1 cellular context compared by ENCODE assay signal in the genomic region with DNA sequence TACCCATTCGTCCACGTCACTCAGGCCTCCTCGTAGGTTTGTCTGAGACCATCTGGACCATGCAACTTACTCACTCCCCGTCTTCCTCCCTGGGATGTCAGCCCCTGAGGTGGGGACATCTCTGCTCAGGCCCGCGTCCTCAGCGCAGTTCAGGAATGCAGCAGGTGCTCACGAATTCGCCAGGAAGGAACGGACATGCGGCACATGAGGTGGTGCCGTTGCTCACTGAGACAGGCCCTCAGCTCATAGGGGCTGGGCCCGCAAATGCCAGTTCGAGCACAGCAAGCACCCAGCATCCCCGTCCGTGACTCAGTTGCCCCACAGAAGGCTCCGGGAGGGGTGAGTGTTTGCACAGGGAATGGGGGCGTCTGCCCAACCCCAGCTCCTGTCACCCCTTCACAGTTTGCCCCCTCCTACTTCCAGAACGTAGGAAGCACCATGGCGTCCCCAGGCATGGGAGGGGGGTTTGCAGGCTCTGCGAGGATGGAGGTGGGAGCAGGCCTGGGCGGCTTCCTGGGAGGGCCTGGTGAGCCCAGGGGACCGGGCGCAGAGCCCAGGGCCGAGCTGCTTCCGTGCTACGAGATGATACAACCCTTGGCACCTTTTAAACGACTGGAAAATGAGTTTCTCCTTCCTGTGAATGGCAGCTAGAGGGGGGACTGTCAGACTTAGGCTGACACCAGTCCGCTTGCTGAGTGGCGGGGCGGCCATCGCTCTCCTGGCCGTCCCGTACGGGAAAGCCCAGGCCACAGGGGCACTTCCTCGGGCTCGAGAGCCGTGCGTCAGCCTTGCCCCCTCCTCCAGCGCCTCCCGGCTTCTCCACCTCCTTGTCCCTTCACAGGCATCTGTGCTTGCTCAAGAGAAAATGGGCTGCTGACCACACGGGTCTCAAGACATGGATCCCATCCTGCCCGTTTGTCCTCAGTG.
TF ChIP-seq lines count a peak whose summit lies in the region.

No MANE protein-coding gene starts in this region.

TF ChIP-seq in H1, 55 proteins besides CTCF, POLR2A, EP300 and RAD21:
- TF ChIP-seq KDM1A (IDR thresholded peaks at IDR 0.05; ENCODE audit: borderline replicate concordance, low read length) (no peak), SUZ12 (IDR thresholded peaks at IDR 0.05; ENCODE audit: low read length) (no peak), BACH1 (IDR thresholded peaks at IDR 0.05; ENCODE audit: low read length) (no peak), GABPA (IDR thresholded peaks at IDR 0.05; ENCODE audit: borderline replicate concordance, insufficient read depth, low read length) (no peak), CTBP2 (IDR thresholded peaks at IDR 0.05; ENCODE audit: borderline replicate concordance, insufficient read depth, insufficient read length, low read length) (no peak), CBX5 (IDR thresholded peaks at IDR 0.05; ENCODE audit: low read depth, low read length) (no peak), ASH2L (IDR thresholded peaks at IDR 0.05; ENCODE audit: low read length) (no peak), CREB1 (IDR thresholded peaks at IDR 0.05) (no peak), HDAC6 (IDR thresholded peaks at IDR 0.05; ENCODE audit: low read depth, low read length) (no peak), FOSL1 (IDR thresholded peaks at IDR 0.05; ENCODE audit: insufficient read depth, low read depth, low read length) (no peak), KDM4A (IDR thresholded peaks at IDR 0.05; ENCODE audit: low read depth, low read length, severe bottlenecking) (no peak), POU5F1 (IDR thresholded peaks at IDR 0.05; ENCODE audit: low read depth, low read length) (no peak)
- TF ChIP-seq, protein P1, sequence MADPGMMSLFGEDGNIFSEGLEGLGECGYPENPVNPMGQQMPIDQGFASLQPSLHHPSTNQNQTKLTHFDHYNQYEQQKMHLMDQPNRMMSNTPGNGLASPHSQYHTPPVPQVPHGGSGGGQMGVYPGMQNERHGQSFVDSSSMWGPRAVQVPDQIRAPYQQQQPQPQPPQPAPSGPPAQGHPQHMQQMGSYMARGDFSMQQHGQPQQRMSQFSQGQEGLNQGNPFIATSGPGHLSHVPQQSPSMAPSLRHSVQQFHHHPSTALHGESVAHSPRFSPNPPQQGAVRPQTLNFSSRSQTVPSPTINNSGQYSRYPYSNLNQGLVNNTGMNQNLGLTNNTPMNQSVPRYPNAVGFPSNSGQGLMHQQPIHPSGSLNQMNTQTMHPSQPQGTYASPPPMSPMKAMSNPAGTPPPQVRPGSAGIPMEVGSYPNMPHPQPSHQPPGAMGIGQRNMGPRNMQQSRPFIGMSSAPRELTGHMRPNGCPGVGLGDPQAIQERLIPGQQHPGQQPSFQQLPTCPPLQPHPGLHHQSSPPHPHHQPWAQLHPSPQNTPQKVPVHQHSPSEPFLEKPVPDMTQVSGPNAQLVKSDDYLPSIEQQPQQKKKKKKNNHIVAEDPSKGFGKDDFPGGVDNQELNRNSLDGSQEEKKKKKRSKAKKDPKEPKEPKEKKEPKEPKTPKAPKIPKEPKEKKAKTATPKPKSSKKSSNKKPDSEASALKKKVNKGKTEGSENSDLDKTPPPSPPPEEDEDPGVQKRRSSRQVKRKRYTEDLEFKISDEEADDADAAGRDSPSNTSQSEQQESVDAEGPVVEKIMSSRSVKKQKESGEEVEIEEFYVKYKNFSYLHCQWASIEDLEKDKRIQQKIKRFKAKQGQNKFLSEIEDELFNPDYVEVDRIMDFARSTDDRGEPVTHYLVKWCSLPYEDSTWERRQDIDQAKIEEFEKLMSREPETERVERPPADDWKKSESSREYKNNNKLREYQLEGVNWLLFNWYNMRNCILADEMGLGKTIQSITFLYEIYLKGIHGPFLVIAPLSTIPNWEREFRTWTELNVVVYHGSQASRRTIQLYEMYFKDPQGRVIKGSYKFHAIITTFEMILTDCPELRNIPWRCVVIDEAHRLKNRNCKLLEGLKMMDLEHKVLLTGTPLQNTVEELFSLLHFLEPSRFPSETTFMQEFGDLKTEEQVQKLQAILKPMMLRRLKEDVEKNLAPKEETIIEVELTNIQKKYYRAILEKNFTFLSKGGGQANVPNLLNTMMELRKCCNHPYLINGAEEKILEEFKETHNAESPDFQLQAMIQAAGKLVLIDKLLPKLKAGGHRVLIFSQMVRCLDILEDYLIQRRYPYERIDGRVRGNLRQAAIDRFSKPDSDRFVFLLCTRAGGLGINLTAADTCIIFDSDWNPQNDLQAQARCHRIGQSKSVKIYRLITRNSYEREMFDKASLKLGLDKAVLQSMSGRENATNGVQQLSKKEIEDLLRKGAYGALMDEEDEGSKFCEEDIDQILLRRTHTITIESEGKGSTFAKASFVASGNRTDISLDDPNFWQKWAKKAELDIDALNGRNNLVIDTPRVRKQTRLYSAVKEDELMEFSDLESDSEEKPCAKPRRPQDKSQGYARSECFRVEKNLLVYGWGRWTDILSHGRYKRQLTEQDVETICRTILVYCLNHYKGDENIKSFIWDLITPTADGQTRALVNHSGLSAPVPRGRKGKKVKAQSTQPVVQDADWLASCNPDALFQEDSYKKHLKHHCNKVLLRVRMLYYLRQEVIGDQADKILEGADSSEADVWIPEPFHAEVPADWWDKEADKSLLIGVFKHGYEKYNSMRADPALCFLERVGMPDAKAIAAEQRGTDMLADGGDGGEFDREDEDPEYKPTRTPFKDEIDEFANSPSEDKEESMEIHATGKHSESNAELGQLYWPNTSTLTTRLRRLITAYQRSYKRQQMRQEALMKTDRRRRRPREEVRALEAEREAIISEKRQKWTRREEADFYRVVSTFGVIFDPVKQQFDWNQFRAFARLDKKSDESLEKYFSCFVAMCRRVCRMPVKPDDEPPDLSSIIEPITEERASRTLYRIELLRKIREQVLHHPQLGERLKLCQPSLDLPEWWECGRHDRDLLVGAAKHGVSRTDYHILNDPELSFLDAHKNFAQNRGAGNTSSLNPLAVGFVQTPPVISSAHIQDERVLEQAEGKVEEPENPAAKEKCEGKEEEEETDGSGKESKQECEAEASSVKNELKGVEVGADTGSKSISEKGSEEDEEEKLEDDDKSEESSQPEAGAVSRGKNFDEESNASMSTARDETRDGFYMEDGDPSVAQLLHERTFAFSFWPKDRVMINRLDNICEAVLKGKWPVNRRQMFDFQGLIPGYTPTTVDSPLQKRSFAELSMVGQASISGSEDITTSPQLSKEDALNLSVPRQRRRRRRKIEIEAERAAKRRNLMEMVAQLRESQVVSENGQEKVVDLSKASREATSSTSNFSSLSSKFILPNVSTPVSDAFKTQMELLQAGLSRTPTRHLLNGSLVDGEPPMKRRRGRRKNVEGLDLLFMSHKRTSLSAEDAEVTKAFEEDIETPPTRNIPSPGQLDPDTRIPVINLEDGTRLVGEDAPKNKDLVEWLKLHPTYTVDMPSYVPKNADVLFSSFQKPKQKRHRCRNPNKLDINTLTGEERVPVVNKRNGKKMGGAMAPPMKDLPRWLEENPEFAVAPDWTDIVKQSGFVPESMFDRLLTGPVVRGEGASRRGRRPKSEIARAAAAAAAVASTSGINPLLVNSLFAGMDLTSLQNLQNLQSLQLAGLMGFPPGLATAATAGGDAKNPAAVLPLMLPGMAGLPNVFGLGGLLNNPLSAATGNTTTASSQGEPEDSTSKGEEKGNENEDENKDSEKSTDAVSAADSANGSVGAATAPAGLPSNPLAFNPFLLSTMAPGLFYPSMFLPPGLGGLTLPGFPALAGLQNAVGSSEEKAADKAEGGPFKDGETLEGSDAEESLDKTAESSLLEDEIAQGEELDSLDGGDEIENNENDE (IDR thresholded peaks at IDR 0.05; ENCODE audit: insufficient replicate concordance, low read length), result no peak
- TF ChIP-seq, protein P2, sequence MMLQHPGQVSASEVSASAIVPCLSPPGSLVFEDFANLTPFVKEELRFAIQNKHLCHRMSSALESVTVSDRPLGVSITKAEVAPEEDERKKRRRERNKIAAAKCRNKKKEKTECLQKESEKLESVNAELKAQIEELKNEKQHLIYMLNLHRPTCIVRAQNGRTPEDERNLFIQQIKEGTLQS (IDR thresholded peaks at IDR 0.05; ENCODE audit: insufficient read depth, low read depth, low read length), result no peak
